8 cellular contexts compared by ENCODE assay signal in the genomic region with DNA sequence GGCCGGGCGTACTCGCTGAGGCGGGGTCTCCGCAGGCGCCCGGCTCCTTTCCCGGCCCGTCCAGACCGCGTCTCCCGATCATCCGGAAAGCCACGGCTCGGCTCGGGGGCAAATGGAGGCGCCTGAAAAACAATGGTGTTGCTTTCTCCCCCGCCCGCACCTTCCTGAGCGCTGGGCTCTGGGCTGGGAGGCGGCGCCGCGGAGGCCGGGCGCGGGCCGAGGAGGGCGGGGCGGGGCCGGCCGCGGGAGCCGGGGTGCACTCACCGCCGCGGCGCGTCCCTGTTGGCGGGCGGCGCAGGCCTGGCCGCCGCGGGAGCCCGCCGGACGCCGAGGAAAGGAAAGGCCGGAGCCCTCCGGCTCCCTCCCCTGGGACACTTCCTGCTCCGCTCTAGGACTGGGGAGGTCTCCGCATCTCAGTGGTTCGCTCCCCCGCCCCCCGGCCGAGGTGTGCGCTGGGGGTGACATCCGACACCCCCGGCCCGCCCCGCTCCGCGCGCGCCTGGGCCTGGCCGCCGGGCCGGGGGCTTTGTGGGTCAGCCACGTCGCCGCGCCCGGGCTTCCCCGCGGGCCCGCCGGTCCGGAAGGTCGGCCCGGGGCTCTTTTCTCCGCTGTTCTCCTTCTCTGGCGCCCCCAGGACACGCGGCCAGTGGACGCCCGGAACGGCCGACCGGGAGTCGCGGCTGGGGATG.
DNase-seq lines count a peak whose midpoint lies in the region; ATAC-seq and TF ChIP-seq lines count a peak whose summit lies in the region.

ZNF496 (minus strand) TSS at position 342 of the 689 bp plus-strand sequence. CDS start 2,289 bp downstream, outside the sequence.

- ATAC-seq in GM18909 (IDR thresholded peaks at IDR 0.05; ENCODE audit: poor library complexity, unreplicated experiment): peak; percentile 63
- ATAC-seq in HG03139 (IDR thresholded peaks at IDR 0.05; ENCODE audit: unreplicated experiment): peak; percentile 50

- TF ChIP-seq CTCF in AG09319 (IDR thresholded peaks at IDR 0.05; ENCODE audit: low read depth, low read length): no peak
- TF ChIP-seq CTCF in choroid plexus epithelial cell (conservative IDR thresholded peaks at IDR 0.05; ENCODE audit: low read depth, low read length): no peak

- peak; percentile 74 for DNase-seq in AG09319 (ENCODE audit: extremely low read depth, low read depth)
- peak; percentile 9 for DNase-seq in NCI-H2196 treated with DMSO at 0.1 percent for 48 hours (lab: John Stamatoyannopoulos, UW; ENCODE audit: unreplicated experiment)
- peak; percentile 67 for DNase-seq in activated CD4-positive, CD25-positive, alpha-beta regulatory T cell treated with anti-CD3 and anti-CD28 coated beads, Interleukin-2, amount 50 U/mL, for 72 hours
- DNase-seq in choroid plexus epithelial cell (ENCODE audit: low read depth): peak; percentile 87
- DNase-seq in kidney tubule cell (ENCODE audit: low spot score): peak; percentile 83
- DNase-seq in stimulated activated CD4-positive, alpha-beta T cell treated with anti-CD3 and anti-CD28 coated beads, Interleukin-1b, Interleukin-23, amount 100 ng/mL, for 24 hours (ENCODE audit: low read depth in 4 of 4, low spot score in 1 of 4): peak in 3 of 4 experiments; percentile 35 to 48 (median 36)

- H3K4me3 ChIP-seq in choroid plexus epithelial cell (ENCODE audit: low read depth, low read length): peak within 1 kb of the TSS; percentile 89

Comparison
In these comparisons a context has a peak if more than half of its experiments do, and no peak if none do; other contexts are left out.
1. Peak in every context shown above with its lines: DNase-seq, ATAC-seq and H3K4me3 ChIP-seq.
2. DNase-seq: peak in every context shown above with its lines; median percentile 87 in choroid plexus epithelial cell; 83 in kidney tubule cell; 74 in AG09319; 67 in activated CD4-positive, CD25-positive, alpha-beta regulatory T cell treated with anti-CD3 and anti-CD28 coated beads, Interleukin-2, amount 50 U/mL, for 72 hours; 36 in stimulated activated CD4-positive, alpha-beta T cell treated with anti-CD3 and anti-CD28 coated beads, Interleukin-1b, Interleukin-23, amount 100 ng/mL, for 24 hours; 9 in NCI-H2196 treated with DMSO at 0.1 percent for 48 hours.